20 cellular contexts compared by ENCODE assay signal in genomic region chr1:203148579-203148978, GRCh38. TPM values are rescaled to one million over a fixed set of nuclear protein-coding genes. Genes with fewer than 3 reads are reported as not detected.
DNase-seq lines count a peak whose midpoint lies in the region; TF ChIP-seq lines count a peak whose summit lies in the region.
"Had no signal": no experiment of that assay in that cellular context is flagged by ENCODE, and none has a peak within 500 bp of the region (broad histone marks: within the 10 kb centered on the region; RNA-seq: fewer than 3 reads in every experiment).

No MANE protein-coding gene starts in this region.

- H3K79me2 ChIP-seq in neural progenitor cell (ENCODE audit: low read depth) = no peaks in the 10 kb centered on the region

- intact Hi-C loops in cardiac septum (cut with DNase I) = no loop called here

- H3K4me3 Mint-ChIP-seq in endodermal cell (no peak overlapping the region), neural progenitor cell (no peak overlapping the region)

- DNase-seq in cardiac muscle cell (ENCODE audit: low read depth in 1 of 2, low spot score in 1 of 2) (no peak), cardiac septum (ENCODE audit: low spot score) (no peak), endodermal cell (peak; percentile 41), neural progenitor cell (ENCODE audit: low spot score) (no peak), OCI-M2 (lab: John Stamatoyannopoulos, UW; ENCODE audit: unreplicated experiment) (no peak), DMS153 treated with DMSO at 0.1 percent for 48 hours (lab: John Stamatoyannopoulos, UW; ENCODE audit: unreplicated experiment) (no peak), brain microvascular endothelial cell (no peak), SIG-M5 treated with dmso at 0.1 percent for 504 hours (lab: John Stamatoyannopoulos, UW; ENCODE audit: unreplicated experiment) (no peak)
- DNase-seq: DMS79, NCI-H1417 treated with DMSO at 0.1 percent for 48 hours, NCI-H187 treated with DMSO at 0.1 percent for 48 hours, NCI-H2227 treated with DMSO at 0.1 percent for 48 hours, NCI-H774, SHP77 treated with DMSO at 0.1 percent for 48 hours had no signal

- in situ Hi-C loops in brain microvascular endothelial cell (cut with HindIII; ENCODE audit: low pct_ligation_motif_present, low sequenced_read_pairs) = no loop called here

- H3K27ac Mint-ChIP-seq in endodermal cell (no peak overlapping the region), neural progenitor cell (peak overlapping the region; percentile 25)

- H3K27me3 Mint-ChIP-seq in endodermal cell (ENCODE audit: insufficient read depth) = no peaks in the 10 kb centered on the region
- H3K27me3 Mint-ChIP-seq in neural progenitor cell (ENCODE audit: insufficient read depth, low read depth) = peaks cover 6% of the 10 kb centered on the region

- 84 to 95% methylated on average over 8 to 12 of the region's 12 CpGs for WGBS in endodermal cell (ENCODE audit: insufficient coverage in 1 of 2, insufficient read length in 1 of 2), 2 experiments

- H3K9me3 Mint-ChIP-seq in endodermal cell (peaks cover 3% of the 10 kb centered on the region), neural progenitor cell (no peaks in the 10 kb centered on the region)

- H3K4me1 Mint-ChIP-seq in endodermal cell (peaks cover 46% of the 10 kb centered on the region), neural progenitor cell (peaks cover 84% of the 10 kb centered on the region)

- no peak overlapping the region for H3K4me2 ChIP-seq in neural progenitor cell
- H3K4me2 ChIP-seq: KMS-11 had no signal

- H3K36me3 Mint-ChIP-seq in endodermal cell (ENCODE audit: low read depth) = no peaks in the 10 kb centered on the region
- H3K36me3 Mint-ChIP-seq in neural progenitor cell = peaks cover 2% of the 10 kb centered on the region

- no peak overlapping the region for H3K9ac ChIP-seq in endodermal cell (ENCODE audit: extremely low read depth, low read length, poor library complexity, severe bottlenecking)
- no peak overlapping the region for H3K9ac ChIP-seq in neural progenitor cell
- H3K9ac ChIP-seq: KMS-11 had no signal

- H3K27ac ChIP-seq in cardiac muscle cell (peak overlapping the region; percentile 72), endodermal cell (ENCODE audit: low read depth, low read length) (no peak overlapping the region), neural progenitor cell (no peak overlapping the region), brain microvascular endothelial cell (no peak overlapping the region)
- H3K27ac ChIP-seq: HL-60, KMS-11 had no signal

- no peaks in the 10 kb centered on the region for H4K20me1 ChIP-seq in neural progenitor cell (ENCODE audit: low read depth)

- H3K36me3 ChIP-seq in cardiac muscle cell (no peaks in the 10 kb centered on the region), endodermal cell (ENCODE audit: control insufficient read depth, insufficient read depth, low read length) (no peaks in the 10 kb centered on the region), neural progenitor cell (no peaks in the 10 kb centered on the region), brain microvascular endothelial cell (replicated peaks) (no peaks in the 10 kb centered on the region)
- H3K36me3 ChIP-seq: HAP-1 had no signal

- no peaks in the 10 kb centered on the region for H3K9me3 ChIP-seq in cardiac muscle cell (ENCODE audit: low read depth)
- no peaks in the 10 kb centered on the region for H3K9me3 ChIP-seq in endodermal cell (ENCODE audit: control insufficient read depth, low read length)
- no peaks in the 10 kb centered on the region for H3K9me3 ChIP-seq in neural progenitor cell (ENCODE audit: low read depth)
- H3K9me3 ChIP-seq: HAP-1 had no signal

- TF ChIP-seq CTCF in cardiac muscle cell (IDR thresholded peaks at IDR 0.05; ENCODE audit: low read depth, low read length) (no peak), endodermal cell (conservative IDR thresholded peaks at IDR 0.05) (no peak), neural progenitor cell (IDR thresholded peaks at IDR 0.05) (no peak), brain microvascular endothelial cell (IDR thresholded peaks at IDR 0.05; ENCODE audit: low read depth, low read length, missing control alignments) (no peak)

- H3F3A ChIP-seq in neural progenitor cell (ENCODE audit: low read depth) = peaks cover 26% of the 10 kb centered on the region

- no peak overlapping the region for H2AFZ ChIP-seq in neural progenitor cell (replicated peaks)

- H3K27me3 ChIP-seq in cardiac muscle cell (no peaks in the 10 kb centered on the region), endodermal cell (ENCODE audit: control insufficient read depth, insufficient read depth, low read length, poor library complexity, severe bottlenecking) (no peaks in the 10 kb centered on the region), neural progenitor cell (no peaks in the 10 kb centered on the region), brain microvascular endothelial cell (replicated peaks) (no peaks in the 10 kb centered on the region)

- H3K4me1 ChIP-seq in cardiac muscle cell (ENCODE audit: low read depth) (peaks cover 60% of the 10 kb centered on the region), endodermal cell (ENCODE audit: control insufficient read depth, insufficient read depth, low read length) (peaks cover 10% of the 10 kb centered on the region), neural progenitor cell (peaks cover 48% of the 10 kb centered on the region)

- H3K4me3 ChIP-seq in cardiac muscle cell (no peak overlapping the region), endodermal cell (ENCODE audit: low read length) (no peak overlapping the region), neural progenitor cell (no peak overlapping the region), brain microvascular endothelial cell (ENCODE audit: low read depth, low read length) (no peak overlapping the region)
- H3K4me3 ChIP-seq: HAP-1 had no signal

RNA-seq across cellular contexts. Expression of gene ADORA1, which starts 21.1 kb away (rescaled TPM):
- total RNA-seq in cardiac muscle cell (8.5 and 14.9 TPM in 2 replicates), cardiac septum (12.1 TPM), endodermal cell (1 to 10 TPM; 2.0 to 2.1 TPM), neural progenitor cell (ENCODE audit: low replicate concordance) (1.1 and 3.2 TPM in 2 replicates)
- 12.2 and 22.2 TPM in 2 replicates for polyA plus RNA-seq in cardiac muscle cell
- 4.3 TPM for polyA plus RNA-seq in endodermal cell (2013, experiment 1 of 2)
- 4.1 TPM for polyA plus RNA-seq in endodermal cell (2013, experiment 2 of 2)

RNA-seq across cellular contexts. Expression of gene MYBPH, which starts 27.0 kb away (rescaled TPM):
- total RNA-seq in cardiac muscle cell (0.53 and 1.4 TPM in 2 replicates), cardiac septum (not detected), endodermal cell (not detected), neural progenitor cell (ENCODE audit: low replicate concordance) (not detected in 2 replicates)
- polyA plus RNA-seq in cardiac muscle cell = 0.86 and 2.1 TPM in 2 replicates
- polyA plus RNA-seq in endodermal cell (2013, experiment 1 of 2) = not detected
- not detected for polyA plus RNA-seq in endodermal cell (2013, experiment 2 of 2)
- total RNA-seq: HT1080, MCF 10A, PC-3 had no signal

RNA-seq across cellular contexts. Expression of gene CHI3L1, which starts 37.9 kb away (rescaled TPM):
- 1.8 TPM in 1 of 2 replicates, not detected in the other for total RNA-seq in cardiac muscle cell
- polyA plus RNA-seq in cardiac muscle cell = 1.4 TPM in 1 of 2 replicates, not detected in the other
- 7.4 TPM for total RNA-seq in cardiac septum
- total RNA-seq in endodermal cell = 1 to 10 TPM in 1 of 2 donors, under 1 TPM in 1; 0.18 to 1.1 TPM
- polyA plus RNA-seq in endodermal cell (2013, experiment 1 of 2) = 0.71 TPM
- 1.3 TPM for polyA plus RNA-seq in endodermal cell (2013, experiment 2 of 2)
- 0.95 and 1.7 TPM in 2 replicates for total RNA-seq in neural progenitor cell (ENCODE audit: low replicate concordance)
- total RNA-seq: PC-3 had no signal
